15 cellular contexts compared by ENCODE assay signal in the genomic region with DNA sequence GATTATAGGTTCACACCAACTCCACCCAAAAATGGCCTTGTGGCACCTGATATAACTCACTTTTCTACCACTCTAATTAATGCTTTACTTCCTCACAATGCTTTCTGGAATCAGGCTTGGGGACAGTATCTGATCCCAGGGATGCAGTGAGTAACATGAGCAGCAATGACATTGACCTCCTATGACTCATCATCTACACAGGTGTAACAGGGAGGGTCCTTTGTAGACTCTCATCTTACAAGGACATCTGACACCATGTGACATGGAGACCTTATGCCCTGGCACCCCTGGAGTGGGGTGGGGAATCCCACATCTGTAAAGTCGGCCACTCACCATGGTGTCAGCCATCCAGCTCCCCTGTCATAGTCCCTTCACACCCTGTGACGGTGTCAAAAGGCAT.
"Had no signal": no experiment of that assay in that cellular context is flagged by ENCODE, and none has a peak within 500 bp of the region (broad histone marks: within the 10 kb centered on the region; RNA-seq: fewer than 3 reads in every experiment).

No MANE protein-coding gene starts in this region.

- H3K4me1 ChIP-seq: esophagus squamous epithelium, lower lobe of right lung, thyroid gland had no signal

- H3K36me3 ChIP-seq: cardiac muscle cell, esophagus squamous epithelium, lower lobe of right lung, neutrophil, thyroid gland had no signal

- H3K9me3 ChIP-seq: esophagus squamous epithelium, lower lobe of right lung, neutrophil, thyroid gland had no signal

- H3K27ac ChIP-seq: cardiac muscle cell, esophagus squamous epithelium, lower lobe of right lung, neutrophil, thyroid gland had no signal

- H3K4me3 ChIP-seq: cardiac muscle cell, esophagus squamous epithelium, lower lobe of right lung, thyroid gland had no signal

- ATAC-seq: left cardiac atrium; lower lobe of right lung; natural killer cell treated with Interleukin-12 subunit alpha and Interleukin-12 subunit beta and Interleukin-15 and Interleukin-18, amount 100 ng/mL, for 72 hours had no signal

- H3K27me3 ChIP-seq: cardiac muscle cell, esophagus squamous epithelium, thyroid gland had no signal

- DNase-seq: activated B cell treated with CpG ODN at 0.5 μM for 24 hours; activated CD4-positive, alpha-beta memory T cell treated with anti-CD3 and anti-CD28 coated beads for 36 hours; activated CD4-positive, alpha-beta T cell treated with anti-CD3 and anti-CD28 coated beads for 4 hours; activated T-cell treated with anti-CD3 and anti-CD28 coated beads for 4 hours; amniotic stem cell; effector memory CD4-positive, alpha-beta T cell; esophagus squamous epithelium; left cardiac atrium; lower lobe of right lung; stimulated activated naive CD4-positive, alpha-beta T cell; T-helper 9 cell; thyroid gland had no signal
